Comparison of ENCODE assay signal across 26 cellular contexts in the genomic region with DNA sequence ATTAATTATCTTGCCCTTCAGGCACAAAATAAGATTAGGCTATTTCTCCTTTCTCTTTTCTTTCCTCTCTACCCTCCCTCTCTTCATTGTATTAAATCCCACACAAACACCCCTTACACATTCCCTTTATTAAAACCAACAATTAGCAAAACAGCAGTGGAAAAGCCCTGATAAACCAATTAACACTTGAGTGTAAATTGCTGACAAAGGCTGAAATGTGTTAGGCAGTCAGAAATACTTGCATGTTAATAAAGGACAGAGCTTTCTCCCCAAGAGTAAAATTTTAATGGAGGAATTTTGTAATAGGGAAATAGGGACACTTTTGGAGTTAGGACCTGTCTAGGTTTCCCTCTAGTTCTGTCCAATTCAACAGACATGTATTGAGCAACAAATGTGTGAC.
DNase-seq lines count a peak whose midpoint lies in the region; ATAC-seq, FAIRE-seq and TF ChIP-seq lines count a peak whose summit lies in the region.
"Had no signal": no experiment of that assay in that cellular context is flagged by ENCODE, and none has a peak within 500 bp of the region (broad histone marks: within the 10 kb centered on the region; RNA-seq: fewer than 3 reads in every experiment).

No MANE protein-coding gene starts in this region.

- H3K27ac Mint-ChIP-seq in neural crest cell (ENCODE audit: unreplicated experiment) (peak overlapping the region; percentile 72), nephron progenitor cell (no peak overlapping the region)
- H3K27ac Mint-ChIP-seq: CD14-positive monocyte; CD4-positive, alpha-beta T cell; CD8-positive, alpha-beta memory T cell had no signal

- POLR2A ChIA-PET in K562 (lab: Yijun Ruan, JAX) = no interaction called here

- no peak overlapping the region for H3K4me3 ChIP-seq in K562
- H3K4me3 ChIP-seq: BLaER1 treated with 17β-estradiol and CSF1 and Interleukin-3, amounts not matched to agents 10 nM and 100 nM; GM23248 had no signal

- H3K79me2 ChIP-seq in K562 (ENCODE audit: control insufficient read depth, insufficient read depth, low read length) = no peaks in the 10 kb centered on the region

- no peaks in the 10 kb centered on the region for H4K20me1 ChIP-seq in K562 (replicated peaks; ENCODE audit: control insufficient read depth, insufficient read depth, low read length)
- H4K20me1 ChIP-seq: BLaER1 treated with 17β-estradiol and CSF1 and Interleukin-3, amounts not matched to agents 10 nM and 100 nM had no signal

- H3K9me3 ChIP-seq in K562 (replicated peaks; ENCODE audit: control insufficient read depth, insufficient read depth, low read depth, low read length) = no peaks in the 10 kb centered on the region
- H3K9me3 ChIP-seq: BE2C; BLaER1 treated with 17β-estradiol and CSF1 and Interleukin-3, amounts not matched to agents 10 nM and 100 nM had no signal

- no peak for ATAC-seq in K562
- no peak for ATAC-seq in HG02642 (IDR thresholded peaks at IDR 0.05; ENCODE audit: poor library complexity, unreplicated experiment)
- ATAC-seq: HCT116 had no signal

- no peak overlapping the region for H2AFZ ChIP-seq in K562 (ENCODE audit: low read depth, low read length)
- H2AFZ ChIP-seq: GM23248 had no signal

- no peak overlapping the region for H3K27ac ChIP-seq in K562 (ENCODE audit: extremely low read depth, low read depth, low read length)
- H3K27ac ChIP-seq: 22Rv1; BLaER1 treated with 17β-estradiol and CSF1 and Interleukin-3, amounts not matched to agents 10 nM and 100 nM; GM23248 had no signal

- no peaks in the 10 kb centered on the region for H3K4me1 ChIP-seq in K562 (replicated peaks in 1 of 2; ENCODE audit: control insufficient read depth in 2 of 2, insufficient read depth in 2 of 2, low read length in 2 of 2)
- H3K4me1 ChIP-seq: BLaER1 treated with 17β-estradiol and CSF1 and Interleukin-3, amounts not matched to agents 10 nM and 100 nM had no signal

- TF ChIP-seq EP300 in K562 (IDR thresholded peaks at IDR 0.05; ENCODE audit: low read length) = no peak

- no peak for TF ChIP-seq POLR2A in K562 (conservative IDR thresholded peaks at IDR 0.05)

- no peak overlapping the region for H3K9ac ChIP-seq in K562 (ENCODE audit: insufficient read depth in 1 of 2, low read depth in 2 of 2, low read length in 2 of 2)
- H3K9ac ChIP-seq: BLaER1 treated with 17β-estradiol and CSF1 and Interleukin-3, amounts not matched to agents 10 nM and 100 nM; GM23248 had no signal

- no peak overlapping the region for H3K4me3 Mint-ChIP-seq in neural crest cell
- H3K4me3 Mint-ChIP-seq in nephron progenitor cell = no peak overlapping the region
- H3K4me3 Mint-ChIP-seq: CD14-positive monocyte; CD4-positive, alpha-beta T cell; CD8-positive, alpha-beta memory T cell; H9 had no signal

- H3K36me3 ChIP-seq in K562 (ENCODE audit: control insufficient read depth, insufficient read depth, low read length) = no peaks in the 10 kb centered on the region
- H3K36me3 ChIP-seq: BE2C; BLaER1 treated with 17β-estradiol and CSF1 and Interleukin-3, amounts not matched to agents 10 nM and 100 nM had no signal

- no TSS peak for BruUV-seq in K562 (replicated peaks; lab: Mats Ljungman, UMichigan)

- in situ Hi-C loops in K562 (cut with MboI) = no loop called here

- no peak overlapping the region for H3K4me2 ChIP-seq in K562 (ENCODE audit: insufficient read depth, low read length)
- H3K4me2 ChIP-seq: BLaER1 treated with 17β-estradiol and CSF1 and Interleukin-3, amounts not matched to agents 10 nM and 100 nM had no signal

- no peaks in the 10 kb centered on the region for H3K9me1 ChIP-seq in K562 (ENCODE audit: control insufficient read depth, insufficient read depth, low read length)

- TF ChIP-seq CTCF in K562 (IDR thresholded peaks at IDR 0.05 in 2 of 3, conservative IDR thresholded peaks at IDR 0.05 in 1 of 3; ENCODE audit: insufficient read depth in 2 of 3, low read depth in 1 of 3, low read length in 3 of 3) = no peak
- TF ChIP-seq CTCF in neural crest cell (conservative IDR thresholded peaks at IDR 0.05) = no peak
- TF ChIP-seq CTCF in nephron progenitor cell (IDR thresholded peaks at IDR 0.05) = no peak

- CTCF ChIA-PET in K562 (lab: Yijun Ruan, JAX; ENCODE audit: low intra/inter-chr PET ratio) = no interaction called here

- no peaks in the 10 kb centered on the region for H3K4me1 Mint-ChIP-seq in neural crest cell
- no peaks in the 10 kb centered on the region for H3K4me1 Mint-ChIP-seq in nephron progenitor cell
- H3K4me1 Mint-ChIP-seq: CD14-positive monocyte; CD8-positive, alpha-beta memory T cell had no signal

- H3K36me3 Mint-ChIP-seq in neural crest cell (ENCODE audit: low read depth) (no peaks in the 10 kb centered on the region), nephron progenitor cell (ENCODE audit: low read depth) (no peaks in the 10 kb centered on the region)
- H3K36me3 Mint-ChIP-seq: CD14-positive monocyte; CD8-positive, alpha-beta memory T cell had no signal

- TF ChIP-seq RAD21 in K562 (CRISPR knock-in tag; conservative IDR thresholded peaks at IDR 0.05 in 1 of 2, IDR thresholded peaks at IDR 0.05 in 1 of 2) = no peak

- H3K27me3 Mint-ChIP-seq in neural crest cell (ENCODE audit: low read depth) (no peaks in the 10 kb centered on the region), nephron progenitor cell (ENCODE audit: low read depth, poor library complexity) (no peaks in the 10 kb centered on the region)
- H3K27me3 Mint-ChIP-seq: CD4-positive, alpha-beta T cell; CD8-positive, alpha-beta memory T cell had no signal

- intact Hi-C loops in K562 (cut with micrococcal nuclease) = no loop called here

- no peak for FAIRE-seq in K562 (lab: Jason Lieb, UNC)
- FAIRE-seq: A204.1, D721Med, GM12891, GM18507 had no signal

- H3K9me3 Mint-ChIP-seq in neural crest cell = peaks cover 8% of the 10 kb centered on the region
- no peaks in the 10 kb centered on the region for H3K9me3 Mint-ChIP-seq in nephron progenitor cell

- H3K27me3 ChIP-seq in K562 (ENCODE audit: control insufficient read depth in 2 of 2, insufficient read depth in 2 of 2, low read length in 2 of 2) = no peaks in the 10 kb centered on the region
- H3K27me3 ChIP-seq: BE2C; BLaER1 treated with 17β-estradiol and CSF1 and Interleukin-3, amounts not matched to agents 10 nM and 100 nM had no signal

- DNase-seq in NCI-H146 (lab: John Stamatoyannopoulos, UW) = peak; percentile 47
- DNase-seq in NCI-H146 treated with DMSO at 0.1 percent for 48 hours (lab: John Stamatoyannopoulos, UW; ENCODE audit: unreplicated experiment) = no peak
- no peak for DNase-seq in K562 (ENCODE audit: extremely low read depth in 1 of 4, low spot score in 3 of 4)
- DNase-seq in neural crest cell (ENCODE audit: low read depth, low spot score) = no peak
- no peak for DNase-seq in DMS153 (lab: John Stamatoyannopoulos, UW)
- no peak for DNase-seq in nephron progenitor cell
- DNase-seq: ACHN; AML-193; BE2C; CD4-positive, alpha-beta T cell; CD8-positive, alpha-beta memory T cell; DMS 273 treated with DMSO at 0.1 percent for 48 hours; DMS53; DMS79 treated with DMSO at 0.1 percent for 48 hours; GF-D8; GM23248; H9 had no signal

TF ChIP-seq in K562, 482 proteins besides CTCF, POLR2A, EP300 and RAD21:
- TF ChIP-seq CSDE1 (IDR thresholded peaks at IDR 0.05) = no peak
- peak; percentile 10; the same call in 1 of the 2 replicates for TF ChIP-seq MAFF (IDR thresholded peaks at IDR 0.05; ENCODE audit: low read length)
